ENCODE assay signal across 8 cellular contexts in the genomic region with DNA sequence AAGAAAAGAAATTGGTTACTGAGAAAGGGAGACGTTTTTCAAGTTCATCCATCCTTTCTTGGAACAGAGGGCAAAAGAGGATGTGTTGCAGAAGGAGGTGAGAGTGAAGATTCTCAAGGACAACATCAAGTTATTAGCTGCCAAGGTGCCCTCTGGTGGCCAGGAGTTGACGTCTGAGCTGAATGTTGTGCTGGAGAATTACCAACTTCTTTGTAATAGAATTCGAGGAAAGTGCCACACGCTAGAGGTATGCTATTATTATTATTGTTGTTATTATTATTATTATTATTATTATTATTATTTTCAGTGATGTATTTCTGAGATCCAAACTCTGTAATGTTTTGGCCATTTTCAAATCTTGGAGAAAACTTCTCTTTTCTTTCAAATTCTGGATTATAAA.
DNase-seq lines count a peak whose midpoint lies in the region; ATAC-seq, FAIRE-seq and TF ChIP-seq lines count a peak whose summit lies in the region.

No MANE protein-coding gene starts in this region.

- no peaks in the 10 kb centered on the region for H3K9me3 Mint-ChIP-seq in naive B cell
- H3K9me3 Mint-ChIP-seq in stimulated activated effector memory CD8-positive, alpha-beta T cell treated with anti-CD3 and anti-CD28 coated beads, Interleukin-12 subunit alpha, Interleukin-12 subunit beta, amount 100 ng/mL, for 72 hours: no peaks in the 10 kb centered on the region

- ATAC-seq in GM18907 (IDR thresholded peaks at IDR 0.05; ENCODE audit: unreplicated experiment) (peak; percentile 83), HG03469 (IDR thresholded peaks at IDR 0.05; ENCODE audit: unreplicated experiment) (peak; percentile 75), naive B cell (ENCODE audit: low read depth in 2 of 2) (peak; percentile 68 to 87)
- ATAC-seq in stimulated activated effector memory CD8-positive, alpha-beta T cell treated with anti-CD3 and anti-CD28 coated beads, Interleukin-12 subunit alpha, Interleukin-12 subunit beta, amount 100 ng/mL, for 72 hours: peak; percentile 80

- no peak overlapping the region for H3K4me2 ChIP-seq in endothelial cell of umbilical vein (ENCODE audit: insufficient read depth, low read length)

- BruUV-seq in endothelial cell of umbilical vein (replicated peaks; lab: Mats Ljungman, UMichigan): no TSS peak

- no peaks in the 10 kb centered on the region for H4K20me1 ChIP-seq in endothelial cell of umbilical vein (replicated peaks; ENCODE audit: control insufficient read depth, extremely low read depth, insufficient read depth, low read length)

- dilution Hi-C loops in endothelial cell of umbilical vein (cut with MboI; ENCODE audit: extremely low pct_ligation_motif_present, low sequenced_read_pairs): no loop called here

- no peak overlapping the region for H2AFZ ChIP-seq in endothelial cell of umbilical vein (ENCODE audit: low read depth, low read length)

- intact Hi-C loops in endothelial cell of umbilical vein (cut with micrococcal nuclease): loop anchor here (1.0 to 2.0 kb wide), 4 partner anchors 131 to 377 kb away; no protein-coding TSS in a partner anchor

- H3K4me1 ChIP-seq in endothelial cell of umbilical vein (ENCODE audit: control insufficient read depth, extremely low read depth, insufficient read depth, low read length): no peaks in the 10 kb centered on the region

- CTCF ChIA-PET in endothelial cell of umbilical vein (lab: Charles Lee): interaction anchor here (0.6 to 3.6 kb wide), 43 partner anchors 9 to 906 kb away, joined by 3 to 46 read pairs (median 4); partner anchors contain the start of gene UTRN

- H3K27ac Mint-ChIP-seq in naive B cell: peak overlapping the region in 1 of 6 donors; percentile 90
- peak overlapping the region; percentile 45 for H3K27ac Mint-ChIP-seq in stimulated activated effector memory CD8-positive, alpha-beta T cell treated with anti-CD3 and anti-CD28 coated beads, Interleukin-12 subunit alpha, Interleukin-12 subunit beta, amount 100 ng/mL, for 72 hours

- peaks cover 17% of the 10 kb centered on the region in 2 donors for H3K36me3 Mint-ChIP-seq in naive B cell
- H3K36me3 Mint-ChIP-seq in stimulated activated effector memory CD8-positive, alpha-beta T cell treated with anti-CD3 and anti-CD28 coated beads, Interleukin-12 subunit alpha, Interleukin-12 subunit beta, amount 100 ng/mL, for 72 hours: peaks cover 77% of the 10 kb centered on the region

- peak; percentile 70 to 71 for TF ChIP-seq CTCF in endothelial cell of umbilical vein (IDR thresholded peaks at IDR 0.05; ENCODE audit: extremely low read depth in 1 of 2, insufficient read depth in 1 of 2, low read depth in 1 of 2, low read length in 2 of 2)

- H3K9me1 ChIP-seq in endothelial cell of umbilical vein (replicated peaks; ENCODE audit: control insufficient read depth, extremely low read depth, insufficient read depth, low read length): no peaks in the 10 kb centered on the region

- peaks cover 6 to 11% (median 7%) of the 10 kb centered on the region in 3 donors for H3K4me1 Mint-ChIP-seq in naive B cell
- H3K4me1 Mint-ChIP-seq in stimulated activated effector memory CD8-positive, alpha-beta T cell treated with anti-CD3 and anti-CD28 coated beads, Interleukin-12 subunit alpha, Interleukin-12 subunit beta, amount 100 ng/mL, for 72 hours: peaks cover 5% of the 10 kb centered on the region

- H3K36me3 ChIP-seq in endothelial cell of umbilical vein (ENCODE audit: control insufficient read depth in 2 of 2, extremely low read depth in 1 of 2, insufficient read depth in 2 of 2, low read length in 2 of 2): peaks cover 6 to 20% of the 10 kb centered on the region in 2 experiments

- POLR2A ChIA-PET in endothelial cell of umbilical vein (lab: Charles Lee): interaction anchor here (0.6 kb wide), 1 partner anchor 68 kb away, joined by 4 read pairs; no protein-coding TSS in a partner anchor

- no peaks in the 10 kb centered on the region for H3K79me2 ChIP-seq in endothelial cell of umbilical vein (ENCODE audit: control insufficient read depth, insufficient read depth, low read length)

- FAIRE-seq in endothelial cell of umbilical vein (lab: Jason Lieb, UNC): peak; percentile 87

- no peak overlapping the region for H3K27ac ChIP-seq in endothelial cell of umbilical vein (ENCODE audit: insufficient read depth, low read depth, low read length)

- no peaks in the 10 kb centered on the region for H3K27me3 Mint-ChIP-seq in naive B cell

- H3K27me3 ChIP-seq in endothelial cell of umbilical vein (ENCODE audit: control insufficient read depth in 2 of 2, insufficient read depth in 2 of 2, low read length in 2 of 2): no peaks in the 10 kb centered on the region

- H3K4me3 Mint-ChIP-seq in naive B cell: no peak overlapping the region
- H3K4me3 Mint-ChIP-seq in stimulated activated effector memory CD8-positive, alpha-beta T cell treated with anti-CD3 and anti-CD28 coated beads, Interleukin-12 subunit alpha, Interleukin-12 subunit beta, amount 100 ng/mL, for 72 hours: no peak overlapping the region

- H3K9ac ChIP-seq in endothelial cell of umbilical vein (replicated peaks; ENCODE audit: extremely low read depth, insufficient read depth, low read length): no peak overlapping the region

- peak; percentile 76 for DNase-seq in Ammon's horn (ENCODE audit: low spot score)
- DNase-seq in NOMO-1 treated with DMSO at 0.1 percent for 48 hours (lab: John Stamatoyannopoulos, UW; ENCODE audit: unreplicated experiment): peak; percentile 78
- DNase-seq in activated CD8-positive, alpha-beta memory T cell treated with anti-CD3 and anti-CD28 coated beads for 48 hours (ENCODE audit: low read depth in 2 of 3, low spot score in 2 of 3): peak in 2 of 3 experiments; percentile 25 to 39
- DNase-seq in endothelial cell of umbilical vein (ENCODE audit: low read depth, low spot score): peak; percentile 84
- DNase-seq in naive B cell: peak; percentile 58
- DNase-seq in stimulated activated effector memory CD8-positive, alpha-beta T cell treated with anti-CD3 and anti-CD28 coated beads, Interleukin-12 subunit alpha, Interleukin-12 subunit beta, amount 100 ng/mL, for 72 hours (ENCODE audit: low spot score in 2 of 2): peak; percentile 38 to 70

- TF ChIP-seq POLR2A in endothelial cell of umbilical vein (IDR thresholded peaks at IDR 0.05; ENCODE audit: low read depth, low read length): no peak

- H3K4me3 ChIP-seq in endothelial cell of umbilical vein (replicated peaks in 1 of 3; ENCODE audit: insufficient read depth in 1 of 3, low read depth in 1 of 3, low read length in 3 of 3): no peak overlapping the region

- H3K9me3 ChIP-seq in endothelial cell of umbilical vein (replicated peaks; ENCODE audit: control insufficient read depth, insufficient read depth, low read length): no peaks in the 10 kb centered on the region

TF ChIP-seq in endothelial cell of umbilical vein, 7 proteins besides CTCF, POLR2A, EP300 and RAD21:
- TF ChIP-seq MYC (IDR thresholded peaks at IDR 0.05; ENCODE audit: low read depth, low read length) (no peak), GATA2 (IDR thresholded peaks at IDR 0.05; ENCODE audit: insufficient read depth, insufficient read length, low read depth, low read length) (no peak), MAX (IDR thresholded peaks at IDR 0.05; ENCODE audit: insufficient read depth, insufficient read length) (no peak), FOS (IDR thresholded peaks at IDR 0.05; ENCODE audit: borderline replicate concordance, insufficient read depth, low read length) (no peak), EZH2 (IDR thresholded peaks at IDR 0.05; ENCODE audit: borderline replicate concordance, low read depth, low read length, severe bottlenecking) (no peak), JUN (IDR thresholded peaks at IDR 0.05; ENCODE audit: borderline replicate concordance, insufficient read depth, insufficient read length, low read depth) (no peak), POLR2AphosphoS5 (IDR thresholded peaks at IDR 0.05; ENCODE audit: insufficient read depth, low read depth, low read length) (no peak)

Comparison
In these comparisons a context has a peak if more than half of its experiments do, and no peak if none do; other contexts are left out.
1. DNase-seq: peak in every context shown above with its lines; median percentile 84 in endothelial cell of umbilical vein; 78 in NOMO-1 treated with DMSO at 0.1 percent for 48 hours; 76 in Ammon's horn; 58 in naive B cell; 54 in stimulated activated effector memory CD8-positive, alpha-beta T cell treated with anti-CD3 and anti-CD28 coated beads, Interleukin-12 subunit alpha, Interleukin-12 subunit beta, amount 100 ng/mL, for 72 hours; 32 in activated CD8-positive, alpha-beta memory T cell treated with anti-CD3 and anti-CD28 coated beads for 48 hours.